ENCODE assay signal across 8 cellular contexts in genomic region chr16:85303354-85303883, GRCh38.
DNase-seq lines count a peak whose midpoint lies in the region; ATAC-seq, FAIRE-seq and TF ChIP-seq lines count a peak whose summit lies in the region.

No MANE protein-coding gene starts in this region.

- H3K27me3 ChIP-seq in Peyer's patch: no peaks in the 10 kb centered on the region

- H3K9me3 Mint-ChIP-seq in activated T-helper 2 cell treated with anti-CD3 and anti-CD28 coated beads, Interferon-gamma antibody, Interleukin-2, Interleukin-4, amounts not matched to agents 10 μg/mL and 5 μg/mL and 100 μg/mL, durations not matched to agents 14 hours and 24 hours and 36 hours: no peaks in the 10 kb centered on the region

- peaks cover 2% of the 10 kb centered on the region for H3K27me3 Mint-ChIP-seq in activated T-helper 2 cell treated with anti-CD3 and anti-CD28 coated beads, Interferon-gamma antibody, Interleukin-2, Interleukin-4, amounts not matched to agents 10 μg/mL and 5 μg/mL and 100 μg/mL, durations not matched to agents 14 hours and 24 hours and 36 hours (ENCODE audit: low read depth)

- H3K4me3 ChIP-seq in Peyer's patch: peak overlapping the region in 2 of 4 donors; percentile 3 to 19

- no peak for TF ChIP-seq POLR2A in Peyer's patch (IDR thresholded peaks at IDR 0.05)

- DNase-seq in GM19239 (ENCODE audit: insufficient read length, low spot score): peak; percentile 81
- DNase-seq in Peyer's patch: peak; percentile 53 to 81 (median 77)
- DNase-seq in activated T-helper 2 cell treated with anti-CD3 and anti-CD28 coated beads, Interferon-gamma antibody, Interleukin-2, Interleukin-4, amounts not matched to agents 10 μg/mL and 5 μg/mL and 100 μg/mL, durations not matched to agents 14 hours and 24 hours and 36 hours (ENCODE audit: low spot score): peak; percentile 78
- DNase-seq in glomerular visceral epithelial cell (ENCODE audit: extremely low spot score): peak; percentile 52
- peak; percentile 11 for DNase-seq in renal cortical epithelial cell (ENCODE audit: low read depth)
- DNase-seq in NCI-H2081 (lab: John Stamatoyannopoulos, UW): no peak
- no peak for DNase-seq in SW 1271 (lab: John Stamatoyannopoulos, UW)

- no peak overlapping the region for H3K27ac ChIP-seq in Peyer's patch

- H3K27ac Mint-ChIP-seq in activated T-helper 2 cell treated with anti-CD3 and anti-CD28 coated beads, Interferon-gamma antibody, Interleukin-2, Interleukin-4, amounts not matched to agents 10 μg/mL and 5 μg/mL and 100 μg/mL, durations not matched to agents 14 hours and 24 hours and 36 hours: peak overlapping the region; percentile 85

- no peaks in the 10 kb centered on the region for H3K9me3 ChIP-seq in Peyer's patch

- H3K4me3 Mint-ChIP-seq in activated T-helper 2 cell treated with anti-CD3 and anti-CD28 coated beads, Interferon-gamma antibody, Interleukin-2, Interleukin-4, amounts not matched to agents 10 μg/mL and 5 μg/mL and 100 μg/mL, durations not matched to agents 14 hours and 24 hours and 36 hours (ENCODE audit: low read depth): peak overlapping the region; percentile 89

- peaks cover 0 to 22% (median 12%) of the 10 kb centered on the region in 4 donors for H3K4me1 ChIP-seq in Peyer's patch

- ATAC-seq in GM18498 (IDR thresholded peaks at IDR 0.05; ENCODE audit: unreplicated experiment): no peak

- no peak for FAIRE-seq in GM19239 (lab: Jason Lieb, UNC)

- peak; percentile 87 to 98 (median 92) for TF ChIP-seq CTCF in Peyer's patch (IDR thresholded peaks at IDR 0.05)

- H3K36me3 ChIP-seq in Peyer's patch: no peaks in the 10 kb centered on the region

- H3K36me3 Mint-ChIP-seq in activated T-helper 2 cell treated with anti-CD3 and anti-CD28 coated beads, Interferon-gamma antibody, Interleukin-2, Interleukin-4, amounts not matched to agents 10 μg/mL and 5 μg/mL and 100 μg/mL, durations not matched to agents 14 hours and 24 hours and 36 hours (ENCODE audit: low read depth): peaks cover 2% of the 10 kb centered on the region

- peaks cover 27% of the 10 kb centered on the region for H3K4me1 Mint-ChIP-seq in activated T-helper 2 cell treated with anti-CD3 and anti-CD28 coated beads, Interferon-gamma antibody, Interleukin-2, Interleukin-4, amounts not matched to agents 10 μg/mL and 5 μg/mL and 100 μg/mL, durations not matched to agents 14 hours and 24 hours and 36 hours (ENCODE audit: low read depth)

- intact Hi-C loops in activated T-helper 2 cell treated with anti-CD3 and anti-CD28 coated beads, Interferon-gamma antibody, Interleukin-2, Interleukin-4, amounts not matched to agents 10 μg/mL and 5 μg/mL and 100 μg/mL, durations not matched to agents 14 hours and 24 hours and 36 hours (cut with micrococcal nuclease): loop anchor here (2.0 to 10.0 kb wide), 3 partner anchors 29 to 254 kb away; no protein-coding TSS in a partner anchor

Comparison
In these comparisons a context has a peak if more than half of its experiments do, and no peak if none do; other contexts are left out.
1. DNase-seq: peak in GM19239 (single experiment), Peyer's patch (3 of 3), activated T-helper 2 cell treated with anti-CD3 and anti-CD28 coated beads, Interferon-gamma antibody, Interleukin-2, Interleukin-4, amounts not matched to agents 10 μg/mL and 5 μg/mL and 100 μg/mL, durations not matched to agents 14 hours and 24 hours and 36 hours (single experiment), glomerular visceral epithelial cell (single experiment) and renal cortical epithelial cell (single experiment); none in NCI-H2081 (0 of 2) and SW 1271 (0 of 2).